ENCODE assay signal across 24 cellular contexts in the genomic region with DNA sequence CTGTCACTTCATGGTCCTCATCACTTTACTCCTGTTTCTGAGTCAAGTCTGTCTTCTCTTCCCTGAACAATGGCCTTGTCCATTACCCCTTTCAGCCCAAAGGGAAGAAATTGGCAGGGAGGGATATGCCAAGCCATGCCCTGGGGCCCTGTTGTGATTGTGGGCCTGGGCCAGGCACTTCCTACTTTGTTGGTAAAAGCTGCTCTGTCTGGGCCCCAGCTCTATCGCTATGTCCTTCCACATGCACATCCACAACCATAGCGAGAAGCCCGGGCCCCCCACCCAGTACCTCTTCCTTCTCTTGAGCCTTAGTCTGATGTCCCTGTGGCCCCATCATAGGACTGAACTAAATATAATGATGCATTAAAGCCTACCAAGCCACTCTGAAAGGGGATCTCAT.
"Had no signal": no experiment of that assay in that cellular context is flagged by ENCODE, and none has a peak within 500 bp of the region (broad histone marks: within the 10 kb centered on the region; RNA-seq: fewer than 3 reads in every experiment).

No MANE protein-coding gene starts in this region.

- DNase-seq: colonic mucosa; cortex of kidney; dermis blood vessel endothelial cell; dorsolateral prefrontal cortex; effector CD4-positive, alpha-beta T cell; effector memory CD4-positive, alpha-beta T cell; effector memory CD8-positive, alpha-beta T cell; endodermal cell; erythroblast; esophagus squamous epithelium; foreskin fibroblast; foreskin keratinocyte; foreskin melanocyte; gastrocnemius medialis; glutamatergic neuron; head of caudate nucleus; heart left ventricle; heart right ventricle had no signal

- H3K27me3 ChIP-seq: colonic mucosa, gastrocnemius medialis, gastroesophageal sphincter, heart left ventricle, heart right ventricle had no signal

- H3K4me3 Mint-ChIP-seq: dendritic cell treated with granulocyte-macrophage colony-stimulating factor and Interleukin-4, amounts not matched to agents 40 ng/mL and 50 ng/mL, for 4 days; effector memory CD8-positive, alpha-beta T cell; endodermal cell had no signal

- H3K9me3 ChIP-seq: colonic mucosa, esophagus muscularis mucosa, esophagus squamous epithelium, gastrocnemius medialis, gastroesophageal sphincter, heart left ventricle, heart right ventricle had no signal

- H3K4me1 ChIP-seq: colonic mucosa, esophagus squamous epithelium, foreskin keratinocyte, gastrocnemius medialis, gastroesophageal sphincter had no signal

- ATAC-seq: effector memory CD8-positive, alpha-beta T cell; esophagus mucosa; foreskin keratinocyte; gastrocnemius medialis; gastroesophageal sphincter; heart left ventricle; heart right ventricle had no signal

- H3K36me3 ChIP-seq: colonic mucosa, esophagus muscularis mucosa, esophagus squamous epithelium, gastrocnemius medialis, gastroesophageal sphincter, heart left ventricle, heart right ventricle had no signal

- H3K9me3 Mint-ChIP-seq: dendritic cell treated with granulocyte-macrophage colony-stimulating factor and Interleukin-4, amounts not matched to agents 40 ng/mL and 50 ng/mL, for 4 days; effector memory CD8-positive, alpha-beta T cell; endodermal cell had no signal

- H3K4me3 ChIP-seq: colonic mucosa, coronary artery, dorsolateral prefrontal cortex, esophagus muscularis mucosa, esophagus squamous epithelium, gastrocnemius medialis, gastroesophageal sphincter, heart left ventricle, heart right ventricle had no signal

- H3K27ac Mint-ChIP-seq: dendritic cell treated with granulocyte-macrophage colony-stimulating factor and Interleukin-4, amounts not matched to agents 40 ng/mL and 50 ng/mL, for 4 days; effector memory CD8-positive, alpha-beta T cell; endodermal cell had no signal

- H3K27ac ChIP-seq: colonic mucosa, coronary artery, dorsolateral prefrontal cortex, epithelial cell of prostate, esophagus muscularis mucosa, esophagus squamous epithelium, foreskin keratinocyte, gastrocnemius medialis, gastroesophageal sphincter, heart left ventricle, heart right ventricle had no signal

- H3K27me3 Mint-ChIP-seq: dendritic cell treated with granulocyte-macrophage colony-stimulating factor and Interleukin-4, amounts not matched to agents 40 ng/mL and 50 ng/mL, for 4 days had no signal
